In genomic region chr7:28479507-28479947, GRCh38 we compare ENCODE assay signal across 15 cellular contexts.
DNase-seq lines count a peak whose midpoint lies in the region; ATAC-seq, FAIRE-seq and TF ChIP-seq lines count a peak whose summit lies in the region.
"Had no signal": no experiment of that assay in that cellular context is flagged by ENCODE, and none has a peak within 500 bp of the region (broad histone marks: within the 10 kb centered on the region; RNA-seq: fewer than 3 reads in every experiment).

No MANE protein-coding gene starts in this region.

- no peaks in the 10 kb centered on the region for H4K20me1 ChIP-seq in Karpas-422 (ENCODE audit: insufficient read depth, low read depth, low read length)

- WGBS in thyroid gland, 2 donors, result 91 to 93% methylated on average over 6 of the region's 6 CpGs

- H3K27me3 ChIP-seq in thyroid gland (no peaks in the 10 kb centered on the region), Karpas-422 (ENCODE audit: low read length) (no peaks in the 10 kb centered on the region)

- intact Hi-C loops in thyroid gland (cut with DNase I), result no loop called here

- H3K4me3 ChIP-seq in thyroid gland (replicated peaks in 1 of 3), result no peak overlapping the region
- H3K4me3 ChIP-seq in Karpas-422 (ENCODE audit: low read length), result no peak overlapping the region
- H3K4me3 ChIP-seq: stomach had no signal

- no peak overlapping the region for H2AFZ ChIP-seq in Karpas-422 (ENCODE audit: low read length)

- H3K27ac ChIP-seq in thyroid gland (no peak overlapping the region), Karpas-422 (ENCODE audit: low read length) (no peak overlapping the region)
- H3K27ac ChIP-seq: C4-2B, stomach had no signal

- H3K79me2 ChIP-seq in Karpas-422 (ENCODE audit: low read length), result no peaks in the 10 kb centered on the region

- no peaks in the 10 kb centered on the region for H3K9me2 ChIP-seq in Karpas-422 (replicated peaks; ENCODE audit: insufficient read depth, low read length)

- no peak overlapping the region for H3K9ac ChIP-seq in Karpas-422 (ENCODE audit: low read length)

- no peak overlapping the region for H3K4me2 ChIP-seq in Karpas-422 (ENCODE audit: low read depth, low read length, poor library complexity, severe bottlenecking)

- FAIRE-seq in GM18507 (lab: Jason Lieb, UNC), result peak; percentile 95
- FAIRE-seq: frontal cortex had no signal

- H3K36me3 ChIP-seq in thyroid gland, result no peaks in the 10 kb centered on the region
- no peaks in the 10 kb centered on the region for H3K36me3 ChIP-seq in Karpas-422 (ENCODE audit: insufficient read depth, low read length)
- H3K36me3 ChIP-seq: stomach had no signal

- ATAC-seq in HG02943 (IDR thresholded peaks at IDR 0.05; ENCODE audit: low read depth, unreplicated experiment) (peak; percentile 68), HG03565 (IDR thresholded peaks at IDR 0.05; ENCODE audit: unreplicated experiment) (peak; percentile 71)

- H3K4me1 ChIP-seq in thyroid gland, result peaks cover 2 to 8% of the 10 kb centered on the region in 2 donors
- peaks cover 6% of the 10 kb centered on the region; the same call in 1 of the 2 replicates for H3K4me1 ChIP-seq in Karpas-422 (ENCODE audit: low read length)
- H3K4me1 ChIP-seq: stomach had no signal

- peak; percentile 20 for DNase-seq in GM18507 (ENCODE audit: extremely low spot score, insufficient read length, low read depth)
- peak; percentile 65 for DNase-seq in GM20000 (ENCODE audit: low spot score)
- no peak for DNase-seq in thyroid gland
- DNase-seq in Karpas-422, result no peak
- no peak for DNase-seq in NCI-H510A (lab: John Stamatoyannopoulos, UW)
- no peak for DNase-seq in HK-2 (ENCODE audit: unreplicated experiment)
- DNase-seq: activated naive CD8-positive, alpha-beta T cell treated with anti-CD3 and anti-CD28 coated beads, Interleukin-2, amount 10 ng/mL, durations not matched to agents 7 days and 5 days; left cardiac atrium; NCI-H1417 treated with DMSO at 0.1 percent for 48 hours; stimulated activated CD4-positive, alpha-beta T cell treated with anti-CD3 and anti-CD28 coated beads, Interleukin-2, amount 100 ng/mL, for 24 hours; stomach had no signal

- TF ChIP-seq CTCF in GM20000 (IDR thresholded peaks at IDR 0.05; ENCODE audit: extremely low read depth, missing control alignments) (no peak), thyroid gland (IDR thresholded peaks at IDR 0.05) (no peak)

- no peaks in the 10 kb centered on the region for H3K9me3 ChIP-seq in thyroid gland
- no peaks in the 10 kb centered on the region for H3K9me3 ChIP-seq in Karpas-422 (ENCODE audit: low read length)
- H3K9me3 ChIP-seq: stomach had no signal

- TF ChIP-seq POLR2A in thyroid gland (IDR thresholded peaks at IDR 0.05), result no peak

Comparison
In these comparisons a context has a peak if more than half of its experiments do, and no peak if none do; other contexts are left out.
1. DNase-seq: peak in GM18507 (single experiment) and GM20000 (single experiment); none in thyroid gland (0 of 2), Karpas-422 (single experiment), NCI-H510A (single experiment) and HK-2 (single experiment).